10 cellular contexts compared by ENCODE assay signal in the genomic region with DNA sequence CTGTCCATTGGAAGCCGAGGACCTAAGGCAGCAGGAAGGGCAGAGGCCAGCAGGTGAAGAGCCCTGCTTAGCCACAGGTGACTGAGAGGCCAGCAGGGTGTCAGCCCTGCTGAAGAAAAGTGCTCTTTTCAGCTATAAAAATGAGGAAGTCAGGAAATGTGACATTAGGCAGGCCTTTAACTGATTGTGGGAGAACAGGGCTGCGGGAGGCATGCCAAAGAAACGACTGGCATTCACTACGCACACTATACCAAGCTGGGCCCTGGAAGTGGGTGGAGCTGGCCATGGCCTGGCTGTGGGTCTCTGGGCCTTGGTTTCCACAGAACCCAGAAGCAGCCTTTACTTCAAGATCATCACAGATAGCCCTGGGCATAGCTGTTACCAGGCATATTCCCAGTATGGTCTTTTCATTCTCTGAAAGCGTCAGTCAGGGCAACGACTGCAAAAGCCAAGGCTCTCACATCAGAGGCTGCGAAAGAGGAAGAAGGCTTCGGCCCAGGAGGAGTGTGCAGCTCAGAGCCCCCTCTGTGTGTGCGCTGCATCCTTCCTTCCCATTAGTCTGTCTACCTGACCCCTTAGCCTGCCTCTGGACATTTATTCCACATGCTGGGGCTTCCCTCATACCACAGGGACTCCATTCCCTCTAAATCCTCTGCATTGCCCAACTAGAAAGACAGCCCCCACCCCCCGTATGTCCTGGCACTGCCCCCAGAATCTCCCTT. TPM values are rescaled to one million over a fixed set of nuclear protein-coding genes. Genes with fewer than 3 reads are reported as not detected.
DNase-seq lines count a peak whose midpoint lies in the region; ATAC-seq and TF ChIP-seq lines count a peak whose summit lies in the region.
"Had no signal": no experiment of that assay in that cellular context is flagged by ENCODE, and none has a peak within 500 bp of the region (broad histone marks: within the 10 kb centered on the region; RNA-seq: fewer than 3 reads in every experiment).

No MANE protein-coding gene starts in this region.

- peak overlapping the region; percentile 62 for H3K27ac ChIP-seq in 22Rv1
- H3K27ac ChIP-seq in KOPT-K1 (ENCODE audit: low read depth, low read length, poor library complexity, severe bottlenecking), result peak overlapping the region; percentile 20
- H3K27ac ChIP-seq in adrenal gland, result peak overlapping the region in 3 of 5 donors; percentile 20 to 53 (median 49)
- H3K27ac ChIP-seq: SK-N-MC had no signal

- H3K27me3 Mint-ChIP-seq in memory B cell, result no peaks in the 10 kb centered on the region

- H3K9me3 ChIP-seq in KOPT-K1 (ENCODE audit: insufficient read depth, low read length, poor library complexity, severe bottlenecking) (no peaks in the 10 kb centered on the region), adrenal gland (replicated peaks in 1 of 3) (no peaks in the 10 kb centered on the region)

- peak; percentile 71 for ATAC-seq in memory B cell (ENCODE audit: low read depth)

- peak; percentile 50 to 76 (median 55) for DNase-seq in adrenal gland
- DNase-seq in memory B cell (ENCODE audit: low spot score in 2 of 2), result peak in 1 of 2 donors; percentile 9
- DNase-seq in HCEC 1CT, result no peak
- DNase-seq in COLO829 (ENCODE audit: low spot score), result no peak
- DNase-seq in OCI-M2 (lab: John Stamatoyannopoulos, UW; ENCODE audit: unreplicated experiment), result no peak
- DNase-seq in NCI-H146 (lab: John Stamatoyannopoulos, UW), result no peak
- DNase-seq: EL had no signal

- H3K4me1 ChIP-seq in adrenal gland (replicated peaks in 1 of 2), result peaks cover 0 to 35% of the 10 kb centered on the region in 2 donors

- H3K9me3 Mint-ChIP-seq in memory B cell, result no peaks in the 10 kb centered on the region

- WGBS in adrenal gland, 4 donors, result 44 to 68% (median 63%) methylated on average over 10 of the region's 10 CpGs

- H3K36me3 ChIP-seq in KOPT-K1 (ENCODE audit: insufficient read depth, low read length) (peaks cover 91% of the 10 kb centered on the region), adrenal gland (replicated peaks in 1 of 2) (no peaks in the 10 kb centered on the region)

- peak overlapping the region; percentile 87 for H3K27ac Mint-ChIP-seq in memory B cell

- intact Hi-C loops in adrenal gland (cut with DNase I), result no loop called here

- no peak for TF ChIP-seq POLR2A in adrenal gland (IDR thresholded peaks at IDR 0.05)

- no peak overlapping the region for H3K4me3 ChIP-seq in adrenal gland
- H3K4me3 ChIP-seq: SK-N-MC had no signal

- peaks cover 34% of the 10 kb centered on the region for H3K36me3 Mint-ChIP-seq in memory B cell

- TF ChIP-seq CTCF in 22Rv1 (IDR thresholded peaks at IDR 0.05) (no peak), adrenal gland (IDR thresholded peaks at IDR 0.05) (no peak)

- H3K4me1 Mint-ChIP-seq in memory B cell, result peaks cover 65% of the 10 kb centered on the region

- peak overlapping the region; percentile 78 for H3K4me3 Mint-ChIP-seq in memory B cell

- no peaks in the 10 kb centered on the region for H3K27me3 ChIP-seq in adrenal gland

RNA-seq across cellular contexts. Expression of a gene that starts 14.3 kb away (rescaled TPM):
- 100 to 1,000 TPM in 1 of 8 donors, 10 to 100 TPM in 7; 15.4 to 123 (median 27.1) TPM for total RNA-seq in adrenal gland
- 10 to 100 TPM in 1 of 3 donors, 1 to 10 TPM in 2; 4.6 to 12.3 (median 9.3) TPM for polyA plus RNA-seq in adrenal gland

Comparison
In these comparisons a context has a peak if more than half of its experiments do, and no peak if none do; other contexts are left out.
1. DNase-seq: peak in adrenal gland (7 of 7); none in HCEC 1CT (single experiment), COLO829 (single experiment), OCI-M2 (single experiment) and NCI-H146 (single experiment).
2. Peak in every context shown above with its lines, with median percentiles within 50 percentile points of each other: H3K27ac ChIP-seq.